20 cellular contexts compared by ENCODE assay signal in genomic region chr4:11183358-11183745, GRCh38.
DNase-seq lines count a peak whose midpoint lies in the region; TF ChIP-seq lines count a peak whose summit lies in the region.
"Had no signal": no experiment of that assay in that cellular context is flagged by ENCODE, and none has a peak within 500 bp of the region (broad histone marks: within the 10 kb centered on the region; RNA-seq: fewer than 3 reads in every experiment).

No MANE protein-coding gene starts in this region.

- peak overlapping the region; percentile 67 for H3K27ac ChIP-seq in epithelial cell of prostate
- H3K27ac ChIP-seq: BLaER1 treated with 17β-estradiol and CSF1 and Interleukin-3, amounts not matched to agents 10 nM and 100 nM; HL-60 had no signal

- no peak for TF ChIP-seq CTCF in fibroblast of the aortic adventitia (IDR thresholded peaks at IDR 0.05; ENCODE audit: insufficient read depth, low read length)

- H3K4me3 ChIP-seq in fibroblast of the aortic adventitia (ENCODE audit: low read depth, low read length) = no peak overlapping the region
- H3K4me3 ChIP-seq: BLaER1 treated with 17β-estradiol and CSF1 and Interleukin-3, amounts not matched to agents 10 nM and 100 nM; GM12878 had no signal

- peak; percentile 10 for DNase-seq in NCI-H446 treated with DMSO at 0.1 percent for 48 hours (lab: John Stamatoyannopoulos, UW)
- no peak for DNase-seq in epithelial cell of prostate (ENCODE audit: low read depth, low spot score)
- peak; percentile 49 for DNase-seq in fibroblast of the aortic adventitia (ENCODE audit: low read depth)
- peak; percentile 49 for DNase-seq in stromal cell of bone marrow (ENCODE audit: low read depth)
- DNase-seq in kidney tubule cell (ENCODE audit: low spot score) = no peak
- no peak for DNase-seq in hippocampal formation (lab: John Stamatoyannopoulos, UW)
- DNase-seq in occipital lobe (lab: John Stamatoyannopoulos, UW) = no peak
- DNase-seq: CD4-positive, CD25-positive, alpha-beta regulatory T cell; CD8-positive, alpha-beta memory T cell; COR-L47; DMS 273 treated with DMSO at 0.1 percent for 48 hours; DMS53; DND-41; EL; GOT3; H7; HFFc6 had no signal

Comparison
In these comparisons a context has a peak if more than half of its experiments do, and no peak if none do; other contexts are left out.
1. DNase-seq: peak in NCI-H446 treated with DMSO at 0.1 percent for 48 hours (single experiment), fibroblast of the aortic adventitia (single experiment) and stromal cell of bone marrow (single experiment); none in epithelial cell of prostate (single experiment), kidney tubule cell (single experiment), hippocampal formation (0 of 2) and occipital lobe (single experiment).